ENCODE assay signal across 8 cellular contexts in genomic region chr10:118698421-118698820, GRCh38. TPM values are rescaled to one million over a fixed set of nuclear protein-coding genes. Genes with fewer than 3 reads are reported as not detected.
DNase-seq lines count a peak whose midpoint lies in the region; ATAC-seq and TF ChIP-seq lines count a peak whose summit lies in the region.

No MANE protein-coding gene starts in this region.

- BruUV-seq in PC-9 (replicated peaks; lab: Mats Ljungman, UMichigan), result no TSS peak

- H3K9me3 Mint-ChIP-seq in glutamatergic neuron (ENCODE audit: unreplicated experiment), result no peaks in the 10 kb centered on the region

- H3K4me3 ChIP-seq in PC-9, result no peak overlapping the region
- no peak overlapping the region for H3K4me3 ChIP-seq in left lung

- no peaks in the 10 kb centered on the region for H3K9me3 ChIP-seq in PC-9 (ENCODE audit: insufficient read depth, low read depth)
- no peaks in the 10 kb centered on the region for H3K9me3 ChIP-seq in left lung

- intact Hi-C loops in PC-9 (cut with micrococcal nuclease; ENCODE audit: unreplicated experiment), result no loop called here
- intact Hi-C loops in left lung (cut with DNase I), result no loop called here

- H3K4me1 Mint-ChIP-seq in glutamatergic neuron (ENCODE audit: low read depth, unreplicated experiment), result peaks cover 13% of the 10 kb centered on the region

- CTCF ChIA-PET in PC-9 (lab: Charles Lee), result no interaction called here

- H4K20me1 ChIP-seq in PC-9 (ENCODE audit: insufficient read depth), result peaks cover 4% of the 10 kb centered on the region; the same call in 1 of the 2 replicates

- H3K79me2 ChIP-seq in PC-9 (ENCODE audit: low read depth), result no peaks in the 10 kb centered on the region

- H3K9me2 ChIP-seq in PC-9 (ENCODE audit: insufficient read depth), result no peaks in the 10 kb centered on the region

- H3K36me3 Mint-ChIP-seq in glutamatergic neuron (ENCODE audit: unreplicated experiment), result peaks cover 4% of the 10 kb centered on the region

- ATAC-seq in GM18517 (IDR thresholded peaks at IDR 0.05; ENCODE audit: unreplicated experiment) (peak; percentile 99), HG02870 (IDR thresholded peaks at IDR 0.05; ENCODE audit: unreplicated experiment) (peak; percentile 97), left lung (peak; percentile 33)

- no peak overlapping the region for H3K4me2 ChIP-seq in PC-9

- H3K27ac ChIP-seq in PC-9, result 0 out of 2 replicates have a peak overlapping the region, but pooled peaks have one; percentile 3
- H3K27ac ChIP-seq in left lung, result no peak overlapping the region

- POLR2A ChIA-PET in PC-9 (lab: Charles Lee; ENCODE audit: unreplicated experiment), result no interaction called here

- H3K4me3 Mint-ChIP-seq in glutamatergic neuron (ENCODE audit: unreplicated experiment), result no peak overlapping the region

- H3K27me3 ChIP-seq in PC-9 (ENCODE audit: insufficient read depth, low read depth), result no peaks in the 10 kb centered on the region
- H3K27me3 ChIP-seq in left lung, result no peaks in the 10 kb centered on the region

- DNase-seq in PC-9 (peak in 1 of 2 experiments; percentile 37), left lung (no peak), superior temporal gyrus (ENCODE audit: extremely low spot score) (no peak), glutamatergic neuron (no peak)
- DNase-seq in activated T-helper 1 cell treated with anti-CD3 and anti-CD28 coated beads, Interleukin-2, amount 50 U/mL, for 16 hours (ENCODE audit: low read depth in 1 of 2, low spot score in 1 of 2), result peak; percentile 58 to 67
- DNase-seq in stimulated activated naive CD4-positive, alpha-beta T cell treated with Interleukin-2 at 50 U/mL for 16 hours (lab: John Stamatoyannopoulos, UW), result peak; percentile 81

- H3K4me1 ChIP-seq in PC-9 (replicated peaks; ENCODE audit: insufficient read depth) (no peaks in the 10 kb centered on the region), left lung (no peaks in the 10 kb centered on the region)

- H3K27me3 Mint-ChIP-seq in glutamatergic neuron (ENCODE audit: unreplicated experiment), result no peaks in the 10 kb centered on the region

- TF ChIP-seq CTCF in PC-9 (conservative IDR thresholded peaks at IDR 0.05) (no peak), left lung (IDR thresholded peaks at IDR 0.05) (no peak), glutamatergic neuron (IDR thresholded peaks at IDR 0.05; ENCODE audit: partially characterized antibody, unreplicated experiment) (no peak)

- H3K36me3 ChIP-seq in PC-9 (ENCODE audit: low read depth), result 0 out of 2 replicates have a peak, but pooled peaks cover 5% of the 10 kb centered on the region
- peaks cover 0 to 42% of the 10 kb centered on the region in 2 donors for H3K36me3 ChIP-seq in left lung

- no peaks in the 10 kb centered on the region; the same call in 1 of the 2 replicates for H3F3A ChIP-seq in PC-9 (ENCODE audit: insufficient read depth, low read depth)

- H2AFZ ChIP-seq in PC-9, result no peak overlapping the region

- H3K27ac Mint-ChIP-seq in glutamatergic neuron (ENCODE audit: unreplicated experiment), result no peak overlapping the region

RNA-seq across cellular contexts. Expression of gene CACUL1, which starts 56.3 kb away (rescaled TPM):
- 49.4 and 62.5 TPM in 2 replicates for total RNA-seq in PC-9 (2021)
- total RNA-seq in left lung, result 10 to 100 TPM; 35.1 to 38.2 TPM
- total RNA-seq in glutamatergic neuron (ENCODE audit: unreplicated experiment), result 64.5 TPM

Comparison
In these comparisons a context has a peak if more than half of its experiments do, and no peak if none do; other contexts are left out.
1. ATAC-seq: peak in every context shown above with its lines; median percentile 99 in GM18517; 97 in HG02870; 33 in left lung.
2. DNase-seq: peak in activated T-helper 1 cell treated with anti-CD3 and anti-CD28 coated beads, Interleukin-2, amount 50 U/mL, for 16 hours (2 of 2) and stimulated activated naive CD4-positive, alpha-beta T cell treated with Interleukin-2 at 50 U/mL for 16 hours (single experiment); none in left lung (0 of 2), superior temporal gyrus (single experiment) and glutamatergic neuron (single experiment).